ENCODE assay signal across 26 cellular contexts in the genomic region with DNA sequence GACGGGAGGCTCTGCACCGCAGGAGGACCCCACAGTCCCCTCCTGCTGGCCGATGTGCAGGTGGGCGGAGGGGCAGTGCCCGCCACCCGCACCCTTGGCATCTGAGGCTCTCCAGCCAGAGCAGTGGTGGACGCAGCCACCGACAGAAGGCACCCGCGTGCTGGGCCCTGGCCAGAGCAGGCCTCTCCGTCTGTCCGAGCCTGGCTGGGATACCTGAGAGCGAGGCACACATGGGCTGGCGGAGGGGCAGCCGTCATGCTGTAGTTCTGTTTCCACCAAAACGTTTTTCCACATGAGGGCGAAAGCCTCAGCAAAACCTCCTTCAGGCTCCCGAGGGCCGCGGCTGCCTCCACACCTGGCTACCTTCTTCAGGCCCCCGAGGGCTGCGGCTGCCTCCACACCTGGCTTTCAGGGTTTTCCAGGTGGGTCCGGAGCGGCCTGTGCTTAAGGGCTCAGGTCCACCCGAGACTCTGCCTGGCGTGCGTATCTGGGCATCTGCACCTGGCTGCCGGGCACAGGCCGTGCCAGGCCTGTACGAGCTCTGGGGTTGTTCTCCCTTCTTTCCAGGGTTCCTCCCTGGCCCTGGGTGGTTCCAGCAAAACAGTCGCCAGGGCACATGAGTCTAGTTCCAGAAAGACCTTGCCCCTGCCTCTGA.
"Had no signal": no experiment of that assay in that cellular context is flagged by ENCODE, and none has a peak within 500 bp of the region (broad histone marks: within the 10 kb centered on the region; RNA-seq: fewer than 3 reads in every experiment).

No MANE protein-coding gene starts in this region.

- H3K9me3 Mint-ChIP-seq: activated B cell treated with CpG ODN at 0.5 μM for 24 hours; activated CD4-positive, alpha-beta memory T cell treated with anti-CD3 and anti-CD28 coated beads for 36 hours; activated CD4-positive, alpha-beta T cell treated with anti-CD3 and anti-CD28 coated beads, Interleukin-2, amount 10 ng/mL, durations not matched to agents 7 days and 5 days; activated naive CD4-positive, alpha-beta T cell treated with anti-CD3 and anti-CD28 coated beads, Interleukin-2, amount 10 ng/mL, durations not matched to agents 7 days and 5 days; activated naive CD8-positive, alpha-beta T cell treated with anti-CD3 and anti-CD28 coated beads for 36 hours; activated T-helper 2 cell treated with anti-CD3 and anti-CD28 coated beads, Interferon-gamma antibody, Interleukin-2, Interleukin-4, amounts not matched to agents 10 μg/mL and 5 μg/mL and 100 μg/mL, durations not matched to agents 14 hours and 24 hours and 36 hours had no signal

- H3K27ac ChIP-seq: SJCRH30 had no signal

- H3K4me3 Mint-ChIP-seq: activated B cell treated with CpG ODN at 0.5 μM for 24 hours; activated CD4-positive, alpha-beta memory T cell treated with anti-CD3 and anti-CD28 coated beads for 36 hours; activated CD4-positive, alpha-beta T cell treated with anti-CD3 and anti-CD28 coated beads, Interleukin-2, amount 10 ng/mL, durations not matched to agents 7 days and 5 days; activated naive CD4-positive, alpha-beta T cell treated with anti-CD3 and anti-CD28 coated beads, Interleukin-2, amount 10 ng/mL, durations not matched to agents 7 days and 5 days; activated naive CD8-positive, alpha-beta T cell treated with anti-CD3 and anti-CD28 coated beads for 36 hours had no signal

- H3K36me3 ChIP-seq: MG63, SJCRH30 had no signal

- DNase-seq: activated B cell treated with CpG ODN at 0.5 μM for 24 hours; activated CD4-positive, alpha-beta memory T cell treated with anti-CD3 and anti-CD28 coated beads for 36 hours; activated CD4-positive, alpha-beta T cell treated with anti-CD3 and anti-CD28 coated beads, Interleukin-2, amount 10 ng/mL, durations not matched to agents 7 days and 5 days; activated CD8-positive, alpha-beta memory T cell treated with anti-CD3 and anti-CD28 coated beads for 24 hours; activated gamma-delta T cell treated with Interleukin-2 at 50 U/mL for 16 hours; activated naive CD4-positive, alpha-beta T cell treated with anti-CD3 and anti-CD28 coated beads, Interleukin-2, amount 10 ng/mL, durations not matched to agents 7 days and 5 days; activated naive CD8-positive, alpha-beta T cell treated with anti-CD3 and anti-CD28 coated beads for 36 hours; activated T-cell treated with anti-CD3 and anti-CD28 coated beads, Interleukin-2, amount 50 U/mL, for 48 hours; MG63; MV-4-11; NCI-H1092 treated with DMSO at 0.1 percent for 48 hours; NCI-H1417 treated with DMSO at 0.1 percent for 48 hours; NCI-H1694; NCI-H2029; NCI-H2107; NCI-H2171 treated with DMSO at 0.1 percent for 48 hours; NCI-H226; NCI-H526; NCI-H82; OCI-M1; RPMI8226; SJCRH30; SK-N-SH had no signal

- H3K4me3 ChIP-seq: MG63, SJCRH30 had no signal

- ATAC-seq: Panc1, Right ventricle myocardium inferior had no signal

- H3K4me1 ChIP-seq: SJCRH30 had no signal

- H3K36me3 Mint-ChIP-seq: activated CD4-positive, alpha-beta memory T cell treated with anti-CD3 and anti-CD28 coated beads for 36 hours; activated naive CD4-positive, alpha-beta T cell treated with anti-CD3 and anti-CD28 coated beads, Interleukin-2, amount 10 ng/mL, durations not matched to agents 7 days and 5 days; activated naive CD8-positive, alpha-beta T cell treated with anti-CD3 and anti-CD28 coated beads for 36 hours had no signal

- H3K27me3 Mint-ChIP-seq: activated B cell treated with CpG ODN at 0.5 μM for 24 hours; activated CD4-positive, alpha-beta memory T cell treated with anti-CD3 and anti-CD28 coated beads for 36 hours; activated CD4-positive, alpha-beta T cell treated with anti-CD3 and anti-CD28 coated beads, Interleukin-2, amount 10 ng/mL, durations not matched to agents 7 days and 5 days; activated naive CD4-positive, alpha-beta T cell treated with anti-CD3 and anti-CD28 coated beads, Interleukin-2, amount 10 ng/mL, durations not matched to agents 7 days and 5 days; activated naive CD8-positive, alpha-beta T cell treated with anti-CD3 and anti-CD28 coated beads for 36 hours had no signal

- H3K27me3 ChIP-seq: MG63, SJCRH30 had no signal

- H3K9me3 ChIP-seq: MG63, SJCRH30, SK-N-SH had no signal

- H3K4me1 Mint-ChIP-seq: activated naive CD4-positive, alpha-beta T cell treated with anti-CD3 and anti-CD28 coated beads, Interleukin-2, amount 10 ng/mL, durations not matched to agents 7 days and 5 days had no signal

- H3K27ac Mint-ChIP-seq: activated B cell treated with CpG ODN at 0.5 μM for 24 hours; activated CD4-positive, alpha-beta memory T cell treated with anti-CD3 and anti-CD28 coated beads for 36 hours; activated CD4-positive, alpha-beta T cell treated with anti-CD3 and anti-CD28 coated beads, Interleukin-2, amount 10 ng/mL, durations not matched to agents 7 days and 5 days; activated naive CD4-positive, alpha-beta T cell treated with anti-CD3 and anti-CD28 coated beads, Interleukin-2, amount 10 ng/mL, durations not matched to agents 7 days and 5 days; activated naive CD8-positive, alpha-beta T cell treated with anti-CD3 and anti-CD28 coated beads for 36 hours; activated T-helper 2 cell treated with anti-CD3 and anti-CD28 coated beads, Interferon-gamma antibody, Interleukin-2, Interleukin-4, amounts not matched to agents 10 μg/mL and 5 μg/mL and 100 μg/mL, durations not matched to agents 14 hours and 24 hours and 36 hours had no signal
